In genomic region chr22:46054878-46055158, GRCh38 we compare ENCODE assay signal across 9 cellular contexts.
DNase-seq lines count a peak whose midpoint lies in the region; ATAC-seq and TF ChIP-seq lines count a peak whose summit lies in the region.
"Had no signal": no experiment of that assay in that cellular context is flagged by ENCODE, and none has a peak within 500 bp of the region (broad histone marks: within the 10 kb centered on the region; RNA-seq: fewer than 3 reads in every experiment).

No MANE protein-coding gene starts in this region.

- no peaks in the 10 kb centered on the region for H3K36me3 ChIP-seq in CD4-positive, CD25-positive, alpha-beta regulatory T cell (ENCODE audit: control insufficient read depth, insufficient read depth, low read length)
- H3K36me3 ChIP-seq in OCI-LY3 (replicated peaks; ENCODE audit: low read depth, low read length) (peaks cover 10% of the 10 kb centered on the region), trophoblast cell (ENCODE audit: control insufficient read depth in 1 of 2, insufficient read depth in 2 of 2, low read length in 2 of 2) (no peaks in the 10 kb centered on the region)

- peak overlapping the region; percentile 89 to 96 (median 92) for H3K27ac Mint-ChIP-seq in CD4-positive, CD25-positive, alpha-beta regulatory T cell
- peak overlapping the region; percentile 44 to 79 for H3K27ac Mint-ChIP-seq in effector memory CD8-positive, alpha-beta T cell
- H3K27ac Mint-ChIP-seq in osteocyte (ENCODE audit: unreplicated experiment) = peak overlapping the region; percentile 53

- H2BK5ac ChIP-seq in trophoblast cell (ENCODE audit: low read depth, low read length, poor library complexity) = no peak overlapping the region

- no peak overlapping the region for H3K4ac ChIP-seq in trophoblast cell (ENCODE audit: low read depth, low read length)

- no peaks in the 10 kb centered on the region for H3K27me3 ChIP-seq in CD4-positive, CD25-positive, alpha-beta regulatory T cell (ENCODE audit: control insufficient read depth, insufficient read depth, low read length)
- H3K27me3 ChIP-seq in OCI-LY3 (ENCODE audit: low read depth, low read length) (no peaks in the 10 kb centered on the region), trophoblast cell (ENCODE audit: insufficient read depth, low read length) (no peaks in the 10 kb centered on the region)

- no peak overlapping the region for H3K18ac ChIP-seq in trophoblast cell (ENCODE audit: low read length)

- peak overlapping the region; percentile 87 for H3K27ac ChIP-seq in CD4-positive, CD25-positive, alpha-beta regulatory T cell (ENCODE audit: insufficient read depth, low read length, poor library complexity, severe bottlenecking)
- H3K27ac ChIP-seq in OCI-LY3 (ENCODE audit: low read length) = peak overlapping the region; percentile 61
- no peak overlapping the region for H3K27ac ChIP-seq in trophoblast cell (ENCODE audit: low read depth, low read length)

- no peak overlapping the region for H4K8ac ChIP-seq in trophoblast cell (ENCODE audit: low read depth, low read length)

- H3K9me3 Mint-ChIP-seq in CD4-positive, CD25-positive, alpha-beta regulatory T cell = no peaks in the 10 kb centered on the region
- no peaks in the 10 kb centered on the region for H3K9me3 Mint-ChIP-seq in effector memory CD8-positive, alpha-beta T cell
- no peaks in the 10 kb centered on the region for H3K9me3 Mint-ChIP-seq in osteocyte (ENCODE audit: unreplicated experiment)

- H3K79me1 ChIP-seq in trophoblast cell (ENCODE audit: low read length) = no peaks in the 10 kb centered on the region

- ATAC-seq in CD4-positive, CD25-positive, alpha-beta regulatory T cell (ENCODE audit: low read depth in 2 of 2) = no peak
- ATAC-seq in effector memory CD8-positive, alpha-beta T cell (replicated peaks) = no peak

- H4K20me1 ChIP-seq in OCI-LY3 (ENCODE audit: insufficient read depth, low read length) = no peaks in the 10 kb centered on the region

- H3K4me2 ChIP-seq in OCI-LY3 (ENCODE audit: low read length) (peak overlapping the region; percentile 96), trophoblast cell (ENCODE audit: low read length) (no peak overlapping the region)

- WGBS in trophoblast cell (ENCODE audit: extremely low coverage, insufficient coverage, insufficient read length) = no CpG with 5 or more reads among the region's 5 CpGs

- H3K36me3 Mint-ChIP-seq in CD4-positive, CD25-positive, alpha-beta regulatory T cell = no peaks in the 10 kb centered on the region
- H3K36me3 Mint-ChIP-seq in effector memory CD8-positive, alpha-beta T cell (ENCODE audit: insufficient read depth) = peaks cover 7% of the 10 kb centered on the region
- H3K36me3 Mint-ChIP-seq in osteocyte (ENCODE audit: unreplicated experiment) = no peaks in the 10 kb centered on the region

- no peak overlapping the region for H2BK120ac ChIP-seq in trophoblast cell (ENCODE audit: insufficient read depth, low read length, poor library complexity)

- H2AFZ ChIP-seq in OCI-LY3 (ENCODE audit: low read depth, low read length) = no peak overlapping the region
- H2AFZ ChIP-seq in trophoblast cell (ENCODE audit: insufficient read depth, low read length, poor library complexity) = no peak overlapping the region

- no peak overlapping the region for H4K91ac ChIP-seq in trophoblast cell (ENCODE audit: low read depth, low read length)

- no peak overlapping the region for H3K23ac ChIP-seq in trophoblast cell (ENCODE audit: low read length)

- peak overlapping the region; percentile 77 for H3K4me3 ChIP-seq in CD4-positive, CD25-positive, alpha-beta regulatory T cell (ENCODE audit: low read depth, low read length)
- peak overlapping the region; percentile 86 for H3K4me3 ChIP-seq in OCI-LY3 (ENCODE audit: low read length)
- H3K4me3 ChIP-seq in trophoblast cell (ENCODE audit: low read depth, low read length) = no peak overlapping the region

- H3K79me2 ChIP-seq in OCI-LY3 (ENCODE audit: low read length) = peaks cover 61% of the 10 kb centered on the region
- no peaks in the 10 kb centered on the region for H3K79me2 ChIP-seq in trophoblast cell (ENCODE audit: control insufficient read depth, insufficient read depth, low read length, poor library complexity)

- no peak overlapping the region for H3K14ac ChIP-seq in trophoblast cell (ENCODE audit: low read length)

- peaks cover 61% of the 10 kb centered on the region for H3K4me1 ChIP-seq in CD4-positive, CD25-positive, alpha-beta regulatory T cell (ENCODE audit: control insufficient read depth, insufficient read depth, low read length, poor library complexity, severe bottlenecking)
- peaks cover 49% of the 10 kb centered on the region for H3K4me1 ChIP-seq in OCI-LY3 (ENCODE audit: low read length)
- H3K4me1 ChIP-seq in trophoblast cell (ENCODE audit: control insufficient read depth in 1 of 2, insufficient read depth in 2 of 2, low read length in 2 of 2) = no peaks in the 10 kb centered on the region

- H2AK5ac ChIP-seq in trophoblast cell (ENCODE audit: low read length) = no peak overlapping the region

- H2BK12ac ChIP-seq in trophoblast cell (ENCODE audit: low read length) = no peak overlapping the region

- no peak for TF ChIP-seq CTCF in OCI-LY3 (IDR thresholded peaks at IDR 0.05; ENCODE audit: low read depth, low read length)
- TF ChIP-seq CTCF in osteocyte (IDR thresholded peaks at IDR 0.05) = no peak

- peaks cover 0 to 50% (median 25%) of the 10 kb centered on the region in 4 donors for H3K4me1 Mint-ChIP-seq in CD4-positive, CD25-positive, alpha-beta regulatory T cell
- peaks cover 12 to 39% of the 10 kb centered on the region in 2 donors for H3K4me1 Mint-ChIP-seq in effector memory CD8-positive, alpha-beta T cell (ENCODE audit: low read depth in 2 of 2)
- H3K4me1 Mint-ChIP-seq in osteocyte (ENCODE audit: unreplicated experiment) = peaks cover 39% of the 10 kb centered on the region

- H4K12ac ChIP-seq in trophoblast cell (ENCODE audit: low read depth, low read length) = no peak overlapping the region

- H3K4me3 Mint-ChIP-seq in CD4-positive, CD25-positive, alpha-beta regulatory T cell = peak overlapping the region; percentile 82 to 91 (median 88)
- peak overlapping the region; percentile 75 to 93 for H3K4me3 Mint-ChIP-seq in effector memory CD8-positive, alpha-beta T cell
- no peak overlapping the region for H3K4me3 Mint-ChIP-seq in osteocyte (ENCODE audit: unreplicated experiment)

- H3K9ac ChIP-seq in OCI-LY3 (ENCODE audit: low read length) (peak overlapping the region; percentile 81), trophoblast cell (ENCODE audit: low read length) (no peak overlapping the region)

- DNase-seq in CD4-positive, CD25-positive, alpha-beta regulatory T cell = no peak
- no peak for DNase-seq in effector memory CD8-positive, alpha-beta T cell
- DNase-seq in osteocyte (ENCODE audit: extremely low spot score, unreplicated experiment) (no peak), NCI-H1092 treated with DMSO at 0.1 percent for 48 hours (lab: John Stamatoyannopoulos, UW) (no peak), trophoblast cell (no peak), NCI-H187 (lab: John Stamatoyannopoulos, UW) (no peak)
- no peak for DNase-seq in effector CD4-positive, alpha-beta T cell
- DNase-seq: NCI-H1092 had no signal

- no peaks in the 10 kb centered on the region for H3K9me3 ChIP-seq in CD4-positive, CD25-positive, alpha-beta regulatory T cell (ENCODE audit: control insufficient read depth in 2 of 2, low read length in 2 of 2)
- no peaks in the 10 kb centered on the region for H3K9me3 ChIP-seq in OCI-LY3 (ENCODE audit: insufficient read depth, low read length)
- H3K9me3 ChIP-seq in trophoblast cell (ENCODE audit: insufficient read depth, low read depth, low read length) = no peaks in the 10 kb centered on the region

- no peaks in the 10 kb centered on the region for H3K27me3 Mint-ChIP-seq in CD4-positive, CD25-positive, alpha-beta regulatory T cell
- H3K27me3 Mint-ChIP-seq in effector memory CD8-positive, alpha-beta T cell = peaks cover 0 to 26% of the 10 kb centered on the region in 2 donors
- no peaks in the 10 kb centered on the region for H3K27me3 Mint-ChIP-seq in osteocyte (ENCODE audit: unreplicated experiment)
